Comparison of ENCODE assay signal across 23 cellular contexts in the genomic region with DNA sequence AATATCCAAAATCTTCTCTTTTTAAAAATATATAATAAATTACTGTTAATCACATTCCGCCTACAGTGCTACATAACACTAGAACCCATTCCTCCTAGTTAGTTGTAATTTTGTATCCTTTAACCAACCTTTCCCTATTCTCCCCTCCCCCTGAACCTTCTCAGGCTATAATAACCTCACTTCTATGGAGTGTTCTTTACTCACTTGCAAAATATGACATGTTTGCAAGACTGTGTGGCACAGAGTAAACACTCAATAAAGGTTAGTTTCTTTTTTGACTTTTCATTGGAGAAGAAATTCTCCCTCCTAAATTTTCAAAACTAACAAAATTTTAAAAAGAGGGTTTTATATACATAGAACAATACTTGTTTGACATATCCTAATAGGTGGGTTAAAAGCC.
"Had no signal": no experiment of that assay in that cellular context is flagged by ENCODE, and none has a peak within 500 bp of the region (broad histone marks: within the 10 kb centered on the region; RNA-seq: fewer than 3 reads in every experiment).

No MANE protein-coding gene starts in this region.

- ATAC-seq: heart right ventricle; mucosa of descending colon; naive thymus-derived CD4-positive, alpha-beta T cell; pancreas; right cardiac atrium; stimulated activated effector memory CD8-positive, alpha-beta T cell treated with anti-CD3 and anti-CD28 coated beads, Interleukin-12 subunit alpha, Interleukin-12 subunit beta, amount 100 ng/mL, for 72 hours had no signal

- H3K4me3 ChIP-seq: heart right ventricle, hepatocyte, mucosa of descending colon, pancreas, prostate gland, sigmoid colon, spleen, suprapubic skin, thoracic aorta, tibial artery, uterus had no signal

- H3K9me3 ChIP-seq: mucosa of descending colon, pancreas, prostate gland, sigmoid colon, spleen, suprapubic skin, thoracic aorta, tibial artery, uterus had no signal

- FAIRE-seq: pancreas, small intestine had no signal

- H3K4me2 ChIP-seq: hepatocyte had no signal

- H3K27me3 ChIP-seq: pancreas, sigmoid colon, spleen, suprapubic skin, tibial artery, uterus had no signal

- H3K27ac ChIP-seq: heart right ventricle, hepatocyte, pancreas, prostate gland, sigmoid colon, spleen, suprapubic skin, thoracic aorta, tibial artery, uterus had no signal

- DNase-seq: heart right ventricle; islet precursor cell; midbrain; mucosa of descending colon; naive thymus-derived CD4-positive, alpha-beta T cell; nucleus accumbens; pancreas; posterior cingulate gyrus; retina; right cardiac atrium; sigmoid colon; small intestine; spleen; stimulated activated CD4-positive, alpha-beta T cell treated with anti-CD3 and anti-CD28 coated beads, Interleukin-4, amount 100 ng/mL, for 24 hours; stimulated activated naive CD4-positive, alpha-beta T cell; tibial artery; trophoblast cell; uterus had no signal

- H3K36me3 ChIP-seq: heart right ventricle, pancreas, prostate gland, sigmoid colon, spleen, suprapubic skin, thoracic aorta, tibial artery, uterus had no signal

- H3K4me1 ChIP-seq: heart right ventricle, pancreas, prostate gland, sigmoid colon, spleen, suprapubic skin, tibial artery, uterus had no signal
